Comparison of ENCODE assay signal across 7 cellular contexts in genomic region chr12:116609715-116610114, GRCh38. TPM values are rescaled to one million over a fixed set of nuclear protein-coding genes. Genes with fewer than 3 reads are reported as not detected.
DNase-seq lines count a peak whose midpoint lies in the region; ATAC-seq and TF ChIP-seq lines count a peak whose summit lies in the region.

No MANE protein-coding gene starts in this region.

- no peaks in the 10 kb centered on the region for H3K36me3 ChIP-seq in adrenal gland (replicated peaks in 1 of 2)

- DNase-seq in GM10266 (ENCODE audit: extremely low spot score) (no peak), NCI-H1694 treated with DMSO at 0.1 percent for 48 hours (lab: John Stamatoyannopoulos, UW) (peak; percentile 34), cerebellar cortex (ENCODE audit: low spot score) (peak; percentile 32), adrenal gland (no peak)
- DNase-seq in stimulated activated CD4-positive, alpha-beta T cell treated with anti-CD3 and anti-CD28 coated beads, Interleukin-15, amount 100 ng/mL, for 24 hours: peak; percentile 43

- no peak overlapping the region for H3K27ac ChIP-seq in adrenal gland

- TF ChIP-seq CTCF in GM10266 (IDR thresholded peaks at IDR 0.05; ENCODE audit: control insufficient read depth, insufficient read depth, low read depth, missing control alignments) (peak; percentile 35), adrenal gland (IDR thresholded peaks at IDR 0.05) (peak in 2 of 6 experiments; percentile 9 to 13)

- H3K4me1 ChIP-seq in adrenal gland (replicated peaks in 1 of 2): no peaks in the 10 kb centered on the region

- no peaks in the 10 kb centered on the region for H3K27me3 ChIP-seq in adrenal gland

- no peak for TF ChIP-seq POLR2A in adrenal gland (IDR thresholded peaks at IDR 0.05)

- H3K4me3 ChIP-seq in adrenal gland: no peak overlapping the region

- ATAC-seq in HG03097 (IDR thresholded peaks at IDR 0.05; ENCODE audit: low FRiP score, unreplicated experiment): no peak
- ATAC-seq in HG02759 (IDR thresholded peaks at IDR 0.05; ENCODE audit: unreplicated experiment): no peak

- H3K9me3 ChIP-seq in adrenal gland (replicated peaks in 1 of 3): no peaks in the 10 kb centered on the region

- WGBS in adrenal gland, 4 donors: 92 to 97% (median 95%) methylated on average over 5 of the region's 5 CpGs

- intact Hi-C loops in adrenal gland (cut with DNase I): loop anchor here in 1 of 2 donors (10.0 kb wide), 1 partner anchor 615 kb away; no protein-coding TSS in a partner anchor

RNA-seq across cellular contexts. Expression of gene MAP1LC3B2, which starts 50.5 kb away (rescaled TPM):
- total RNA-seq in adrenal gland: 1 to 10 TPM in 4 of 8 donors, under 1 TPM in 3, not detected in 1; 0.54 to 4.6 (median 2.5) TPM
- 1 to 10 TPM in 2 of 3 donors, under 1 TPM in 1; 0.81 to 1.7 (median 1.3) TPM for polyA plus RNA-seq in adrenal gland

Comparison
In these comparisons a context has a peak if more than half of its experiments do, and no peak if none do; other contexts are left out.
1. DNase-seq: peak in NCI-H1694 treated with DMSO at 0.1 percent for 48 hours (single experiment), cerebellar cortex (single experiment) and stimulated activated CD4-positive, alpha-beta T cell treated with anti-CD3 and anti-CD28 coated beads, Interleukin-15, amount 100 ng/mL, for 24 hours (single experiment); none in GM10266 (single experiment) and adrenal gland (0 of 7).